Comparison of ENCODE assay signal across 13 cellular contexts in genomic region chr15:52379395-52380111, GRCh38.
A peak's percentile ranks its signal among the peaks of the same experiment; 100 is the strongest.
DNase-seq lines count a peak whose midpoint lies in the region; ATAC-seq, FAIRE-seq and TF ChIP-seq lines count a peak whose summit lies in the region.
"Had no signal": no experiment of that assay in that cellular context is flagged by ENCODE, and none has a peak within 500 bp of the region (broad histone marks: within the 10 kb centered on the region; RNA-seq: fewer than 3 reads in every experiment).

No MANE protein-coding gene starts in this region.

- peak; percentile 61 for ATAC-seq in activated CD8-positive, alpha-beta T cell treated with anti-CD3 and anti-CD28 coated beads for 36 hours
- no peak for ATAC-seq in activated CD8-positive, alpha-beta T cell treated with anti-CD3 and anti-CD28 coated beads, Interleukin-2, amount 10 ng/mL, durations not matched to agents 7 days and 5 days
- ATAC-seq in GM21526 (IDR thresholded peaks at IDR 0.05; ENCODE audit: low FRiP score, unreplicated experiment) (peak; percentile 56), HG03378 (IDR thresholded peaks at IDR 0.05; ENCODE audit: unreplicated experiment) (peak; percentile 65), gastrocnemius medialis (peak in 1 of 2 donors; percentile 33), HepG2 (no peak)

- H4K20me1 ChIP-seq in HepG2 (ENCODE audit: insufficient read depth, low read length) = no peaks in the 10 kb centered on the region

- no peak for TF ChIP-seq CTCF in activated CD8-positive, alpha-beta T cell treated with anti-CD3 and anti-CD28 coated beads for 36 hours (IDR thresholded peaks at IDR 0.05)
- TF ChIP-seq CTCF in gastrocnemius medialis (IDR thresholded peaks at IDR 0.05 in 4 of 5, conservative IDR thresholded peaks at IDR 0.05 in 1 of 5) (no peak), BE2C (IDR thresholded peaks at IDR 0.05; ENCODE audit: low read depth, low read length) (no peak), HepG2 (CRISPR knock-in tag; IDR thresholded peaks at IDR 0.05) (no peak)

- TF ChIP-seq EP300 in HepG2 (IDR thresholded peaks at IDR 0.05; ENCODE audit: low read depth in 2 of 2, low read length in 2 of 2) (no peak), HepG2 (CRISPR knock-in tag; IDR thresholded peaks at IDR 0.05; ENCODE audit: borderline replicate concordance) (no peak)

- intact Hi-C loops in activated CD8-positive, alpha-beta T cell treated with anti-CD3 and anti-CD28 coated beads for 36 hours (cut with micrococcal nuclease) = no loop called here
- intact Hi-C loops in gastrocnemius medialis (cut with DNase I; ENCODE audit: low total_unique reads) = no loop called here
- intact Hi-C loops in HepG2 (cut with micrococcal nuclease; ENCODE audit: unreplicated experiment) = no loop called here

- no peak overlapping the region for H3K4me3 Mint-ChIP-seq in activated CD8-positive, alpha-beta T cell treated with anti-CD3 and anti-CD28 coated beads for 36 hours
- H3K4me3 Mint-ChIP-seq in activated CD8-positive, alpha-beta T cell treated with anti-CD3 and anti-CD28 coated beads, Interleukin-2, amount 10 ng/mL, durations not matched to agents 7 days and 5 days = no peak overlapping the region
- H3K4me3 Mint-ChIP-seq: nephron had no signal

- H3K27me3 ChIP-seq in gastrocnemius medialis = no peaks in the 10 kb centered on the region
- H3K27me3 ChIP-seq in BE2C = no peaks in the 10 kb centered on the region
- H3K27me3 ChIP-seq in HepG2 (ENCODE audit: control insufficient read depth in 1 of 2, insufficient read depth in 2 of 2, low read length in 2 of 2) = no peaks in the 10 kb centered on the region

- no TSS peak for BruUV-seq in HepG2 (replicated peaks; lab: Mats Ljungman, UMichigan)

- peaks cover 23% of the 10 kb centered on the region for H3K4me1 Mint-ChIP-seq in activated CD8-positive, alpha-beta T cell treated with anti-CD3 and anti-CD28 coated beads for 36 hours (ENCODE audit: low read depth)
- H3K4me1 Mint-ChIP-seq in activated CD8-positive, alpha-beta T cell treated with anti-CD3 and anti-CD28 coated beads, Interleukin-2, amount 10 ng/mL, durations not matched to agents 7 days and 5 days (ENCODE audit: low read depth) = no peaks in the 10 kb centered on the region
- H3K4me1 Mint-ChIP-seq: nephron had no signal

- H3K9me3 ChIP-seq in gastrocnemius medialis = no peaks in the 10 kb centered on the region
- no peaks in the 10 kb centered on the region for H3K9me3 ChIP-seq in BE2C
- no peaks in the 10 kb centered on the region for H3K9me3 ChIP-seq in HepG2 (ENCODE audit: low read length)

- in situ Hi-C loops in gastrocnemius medialis (cut with MboI; ENCODE audit: low sequenced_read_pairs in 4 of 4) = no loop called here
- in situ Hi-C loops in HepG2 (cut with HindIII; ENCODE audit: extremely low pct_ligation_motif_present, low pct_unique_long_range_greater_than_20kb) = no loop called here

- no peaks in the 10 kb centered on the region for H3K9me3 Mint-ChIP-seq in activated CD8-positive, alpha-beta T cell treated with anti-CD3 and anti-CD28 coated beads for 36 hours
- H3K9me3 Mint-ChIP-seq in activated CD8-positive, alpha-beta T cell treated with anti-CD3 and anti-CD28 coated beads, Interleukin-2, amount 10 ng/mL, durations not matched to agents 7 days and 5 days (ENCODE audit: insufficient read depth) = no peaks in the 10 kb centered on the region
- H3K9me3 Mint-ChIP-seq: nephron had no signal

- peak overlapping the region; percentile 24 to 63 (median 39) for H3K27ac ChIP-seq in gastrocnemius medialis
- no peak overlapping the region for H3K27ac ChIP-seq in HepG2 (ENCODE audit: extremely low read length, insufficient read depth, low read length)

- CTCF ChIA-PET in activated CD8-positive, alpha-beta T cell treated with anti-CD3 and anti-CD28 coated beads for 36 hours (lab: Charles Lee) = interaction anchor here (1.0 kb wide), 1 partner anchor 85 kb away, joined by 6 read pairs; no protein-coding TSS in a partner anchor
- CTCF ChIA-PET in activated CD8-positive, alpha-beta T cell treated with anti-CD3 and anti-CD28 coated beads, Interleukin-2, amount 10 ng/mL, durations not matched to agents 7 days and 5 days (lab: Charles Lee) = interaction anchor here (1.3 to 1.5 kb wide), 2 partner anchors 26 to 36 kb away, joined by 3 to 5 read pairs; no protein-coding TSS in a partner anchor
- CTCF ChIA-PET in HepG2 (lab: Yijun Ruan, JAX; ENCODE audit: low intra/inter-chr PET ratio, low total read pairs) = no interaction called here

- no peak overlapping the region for H3K9ac ChIP-seq in HepG2 (ENCODE audit: insufficient read depth, low read depth, low read length)

- H3K27ac Mint-ChIP-seq in activated CD8-positive, alpha-beta T cell treated with anti-CD3 and anti-CD28 coated beads for 36 hours = peak overlapping the region; percentile 66
- H3K27ac Mint-ChIP-seq in activated CD8-positive, alpha-beta T cell treated with anti-CD3 and anti-CD28 coated beads, Interleukin-2, amount 10 ng/mL, durations not matched to agents 7 days and 5 days = no peak overlapping the region
- H3K27ac Mint-ChIP-seq: nephron had no signal

- TF ChIP-seq POLR2A in gastrocnemius medialis (IDR thresholded peaks at IDR 0.05) (no peak), HepG2 (IDR thresholded peaks at IDR 0.05; ENCODE audit: insufficient read depth in 1 of 2, low read depth in 2 of 2, low read length in 2 of 2) (no peak)

- no peaks in the 10 kb centered on the region for H3K79me2 ChIP-seq in HepG2 (ENCODE audit: insufficient read depth, low read length)

- no peak for TF ChIP-seq RAD21 in HepG2 (CRISPR knock-in tag; IDR thresholded peaks at IDR 0.05)

- H3K36me3 ChIP-seq in gastrocnemius medialis (peaks cover 0 to 59% of the 10 kb centered on the region in 2 donors), BE2C (no peaks in the 10 kb centered on the region; the same call in none of the 2 replicates), HepG2 (replicated peaks in 1 of 2; ENCODE audit: control insufficient read depth in 1 of 2, insufficient read depth in 2 of 2, low read length in 2 of 2) (no peaks in the 10 kb centered on the region)

- FAIRE-seq in HepG2 (lab: Jason Lieb, UNC) = no peak

- H2AFZ ChIP-seq in HepG2 (ENCODE audit: low read length) = no peak overlapping the region

- peak; percentile 16 for DNase-seq in activated CD8-positive, alpha-beta T cell treated with anti-CD3 and anti-CD28 coated beads for 36 hours
- no peak for DNase-seq in activated CD8-positive, alpha-beta T cell treated with anti-CD3 and anti-CD28 coated beads, Interleukin-2, amount 10 ng/mL, durations not matched to agents 7 days and 5 days
- DNase-seq in gastrocnemius medialis (no peak), BE2C (no peak), HepG2 (ENCODE audit: low spot score) (no peak), NCI-H510A (lab: John Stamatoyannopoulos, UW) (no peak)
- DNase-seq: ACHN, anterior cingulate cortex, foreskin melanocyte, NCI-H1105 had no signal

- 82% methylated on average over 14 of the region's 14 CpGs for whole genome bisulfite sequencing in HepG2 (ENCODE audit: low lambda C conversion rate)

- no peaks in the 10 kb centered on the region for H3K27me3 Mint-ChIP-seq in activated CD8-positive, alpha-beta T cell treated with anti-CD3 and anti-CD28 coated beads for 36 hours
- H3K27me3 Mint-ChIP-seq in activated CD8-positive, alpha-beta T cell treated with anti-CD3 and anti-CD28 coated beads, Interleukin-2, amount 10 ng/mL, durations not matched to agents 7 days and 5 days (ENCODE audit: low read depth) = no peaks in the 10 kb centered on the region

- peaks cover 4 to 10% of the 10 kb centered on the region in 2 donors for H3K4me1 ChIP-seq in gastrocnemius medialis
- no peaks in the 10 kb centered on the region for H3K4me1 ChIP-seq in BE2C
- H3K4me1 ChIP-seq in HepG2 (ENCODE audit: insufficient read depth, low read length) = no peaks in the 10 kb centered on the region

- H3K4me3 ChIP-seq in gastrocnemius medialis (no peak overlapping the region), BE2C (ENCODE audit: low read depth, low read length) (no peak overlapping the region), HepG2 (replicated peaks in 1 of 3; ENCODE audit: insufficient read depth in 1 of 3, low read depth in 2 of 3, low read length in 3 of 3) (no peak overlapping the region)

- H3K4me2 ChIP-seq in HepG2 (ENCODE audit: low read depth, low read length) = no peak overlapping the region

- peaks cover 24% of the 10 kb centered on the region for H3K36me3 Mint-ChIP-seq in activated CD8-positive, alpha-beta T cell treated with anti-CD3 and anti-CD28 coated beads for 36 hours (ENCODE audit: low read depth)
- H3K36me3 Mint-ChIP-seq in activated CD8-positive, alpha-beta T cell treated with anti-CD3 and anti-CD28 coated beads, Interleukin-2, amount 10 ng/mL, durations not matched to agents 7 days and 5 days (ENCODE audit: low read depth) = peaks cover 48% of the 10 kb centered on the region

- POLR2A ChIA-PET in activated CD8-positive, alpha-beta T cell treated with anti-CD3 and anti-CD28 coated beads for 36 hours (lab: Charles Lee) = interaction anchor here (0.7 kb wide), 1 partner anchor 12 kb away, joined by 3 read pairs; no protein-coding TSS in a partner anchor
- POLR2A ChIA-PET in activated CD8-positive, alpha-beta T cell treated with anti-CD3 and anti-CD28 coated beads, Interleukin-2, amount 10 ng/mL, durations not matched to agents 7 days and 5 days (lab: Charles Lee) = interaction anchor here (0.8 kb wide), 1 partner anchor 155 kb away, joined by 3 read pairs; no protein-coding TSS in a partner anchor
- POLR2A ChIA-PET in HepG2 (lab: Yijun Ruan, JAX) = no interaction called here

TF ChIP-seq in HepG2, 621 proteins besides CTCF, POLR2A, EP300 and RAD21 (continues in another document):
- TF ChIP-seq, protein P1, sequence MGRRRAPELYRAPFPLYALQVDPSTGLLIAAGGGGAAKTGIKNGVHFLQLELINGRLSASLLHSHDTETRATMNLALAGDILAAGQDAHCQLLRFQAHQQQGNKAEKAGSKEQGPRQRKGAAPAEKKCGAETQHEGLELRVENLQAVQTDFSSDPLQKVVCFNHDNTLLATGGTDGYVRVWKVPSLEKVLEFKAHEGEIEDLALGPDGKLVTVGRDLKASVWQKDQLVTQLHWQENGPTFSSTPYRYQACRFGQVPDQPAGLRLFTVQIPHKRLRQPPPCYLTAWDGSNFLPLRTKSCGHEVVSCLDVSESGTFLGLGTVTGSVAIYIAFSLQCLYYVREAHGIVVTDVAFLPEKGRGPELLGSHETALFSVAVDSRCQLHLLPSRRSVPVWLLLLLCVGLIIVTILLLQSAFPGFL (CRISPR knock-in tag; IDR thresholded peaks at IDR 0.05) = no peak
- TF ChIP-seq EZH2 (conservative IDR thresholded peaks at IDR 0.05; ENCODE audit: low read depth, low read length) (no peak), ZNF10 (CRISPR knock-in tag; IDR thresholded peaks at IDR 0.05; ENCODE audit: borderline replicate concordance, low read depth) (no peak), RXRB (CRISPR knock-in tag; IDR thresholded peaks at IDR 0.05; ENCODE audit: borderline replicate concordance) (no peak), ZNF24 (IDR thresholded peaks at IDR 0.05) (no peak)

Comparison
In these comparisons a context has a peak if more than half of its experiments do, and no peak if none do; other contexts are left out.
1. ATAC-seq: peak in activated CD8-positive, alpha-beta T cell treated with anti-CD3 and anti-CD28 coated beads for 36 hours (single experiment), GM21526 (single experiment) and HG03378 (single experiment); none in activated CD8-positive, alpha-beta T cell treated with anti-CD3 and anti-CD28 coated beads, Interleukin-2, amount 10 ng/mL, durations not matched to agents 7 days and 5 days (single experiment) and HepG2 (single experiment).